Comparison of ENCODE assay signal across 24 cellular contexts in the genomic region with DNA sequence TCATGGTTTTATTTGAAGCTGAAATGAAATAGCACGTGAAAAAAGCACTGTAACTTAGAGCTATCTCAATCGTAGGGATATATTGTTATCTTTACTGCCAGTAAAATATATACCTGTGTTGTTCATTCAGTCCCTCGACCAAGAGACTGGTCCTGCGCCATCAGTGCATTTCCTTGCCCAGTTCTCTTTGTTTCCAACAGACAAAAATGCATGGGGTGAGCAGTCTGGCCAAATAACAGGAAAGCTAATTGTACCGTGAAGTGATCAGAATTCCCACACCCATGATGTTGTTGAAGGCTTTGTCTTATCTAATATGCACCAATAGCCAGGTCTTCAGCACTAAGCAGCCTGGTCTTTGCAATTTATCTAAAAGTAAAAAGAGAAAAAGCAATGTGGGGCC.
"Had no signal": no experiment of that assay in that cellular context is flagged by ENCODE, and none has a peak within 500 bp of the region (broad histone marks: within the 10 kb centered on the region; RNA-seq: fewer than 3 reads in every experiment).

No MANE protein-coding gene starts in this region.

- H3K27ac ChIP-seq: epithelial cell of prostate, esophagus squamous epithelium, gastrocnemius medialis, heart right ventricle, left lung, lower lobe of right lung had no signal

- H3K4me3 ChIP-seq: esophagus squamous epithelium, gastrocnemius medialis, heart right ventricle, left lung, lower lobe of right lung, mucosa of descending colon had no signal

- DNase-seq: cortex of kidney; effector CD8-positive, alpha-beta T cell; effector memory CD8-positive, alpha-beta T cell; endodermal cell; erythroblast; esophagus squamous epithelium; foreskin fibroblast; foreskin melanocyte; gastrocnemius medialis; glutamatergic neuron; head of caudate nucleus; heart right ventricle; hippocampal formation; left cardiac atrium; left lung; left ventricle myocardium superior; lower lobe of right lung; mesenchymal stem cell; mucosa of descending colon; naive B cell had no signal

- H3K36me3 Mint-ChIP-seq: mesothelial cell of epicardium, naive B cell had no signal

- H3K36me3 ChIP-seq: esophagus squamous epithelium, gastrocnemius medialis, heart right ventricle, left lung, lower lobe of right lung had no signal

- H3K9me3 ChIP-seq: esophagus squamous epithelium, gastrocnemius medialis, heart right ventricle, left lung, lower lobe of right lung, mucosa of descending colon had no signal

- H3K27me3 ChIP-seq: esophagus squamous epithelium, gastrocnemius medialis, heart right ventricle, left lung had no signal

- H3K4me3 Mint-ChIP-seq: dendritic cell treated with granulocyte-macrophage colony-stimulating factor and Interleukin-4, amounts not matched to agents 40 ng/mL and 50 ng/mL, for 4 days; effector memory CD8-positive, alpha-beta T cell; endodermal cell; mesothelial cell of epicardium; naive B cell had no signal

- H3K27me3 Mint-ChIP-seq: dendritic cell treated with granulocyte-macrophage colony-stimulating factor and Interleukin-4, amounts not matched to agents 40 ng/mL and 50 ng/mL, for 4 days; effector memory CD8-positive, alpha-beta T cell; naive B cell had no signal

- H3K9me3 Mint-ChIP-seq: effector memory CD8-positive, alpha-beta T cell; endodermal cell; mesothelial cell of epicardium had no signal

- H3K4me1 ChIP-seq: esophagus squamous epithelium, gastrocnemius medialis, heart right ventricle, left lung, lower lobe of right lung had no signal

- ATAC-seq: effector memory CD8-positive, alpha-beta T cell; esophagus mucosa; gastrocnemius medialis; heart right ventricle; left cardiac atrium; left lung; left ventricle myocardium superior; lower lobe of right lung; mucosa of descending colon had no signal

- H3K4me1 Mint-ChIP-seq: endodermal cell, mesothelial cell of epicardium, naive B cell had no signal

- H3K27ac Mint-ChIP-seq: dendritic cell treated with granulocyte-macrophage colony-stimulating factor and Interleukin-4, amounts not matched to agents 40 ng/mL and 50 ng/mL, for 4 days; effector memory CD8-positive, alpha-beta T cell; endodermal cell; mesothelial cell of epicardium; naive B cell had no signal
